8 cellular contexts compared by ENCODE assay signal in genomic region chr2:9629222-9630000, GRCh38. TPM values are rescaled to one million over a fixed set of nuclear protein-coding genes. Genes with fewer than 3 reads are reported as not detected.
A peak's percentile ranks its signal among the peaks of the same experiment; 100 is the strongest.
DNase-seq lines count a peak whose midpoint lies in the region; ATAC-seq and TF ChIP-seq lines count a peak whose summit lies in the region.

No MANE protein-coding gene starts in this region.

- peaks cover 39 to 56% (median 52%) of the 10 kb centered on the region in 3 donors for H3K4me1 Mint-ChIP-seq in naive B cell

- peak overlapping the region; percentile 74 for H3K27ac ChIP-seq in OCI-LY3 (ENCODE audit: low read length)
- H3K27ac ChIP-seq in effector memory CD4-positive, alpha-beta T cell (ENCODE audit: insufficient read depth, low read length, poor library complexity, severe bottlenecking) = peak overlapping the region; percentile 83

- H3K79me2 ChIP-seq in OCI-LY3 (ENCODE audit: low read length) = peaks cover 60% of the 10 kb centered on the region

- TF ChIP-seq CTCF in GM12875 (IDR thresholded peaks at IDR 0.05; ENCODE audit: borderline replicate concordance, insufficient read depth, low read depth, low read length) = no peak
- TF ChIP-seq CTCF in OCI-LY3 (IDR thresholded peaks at IDR 0.05; ENCODE audit: low read depth, low read length) = no peak
- no peak for TF ChIP-seq CTCF in omental fat pad (IDR thresholded peaks at IDR 0.05)

- ATAC-seq in naive B cell (ENCODE audit: low read depth in 2 of 2) = no peak
- ATAC-seq in omental fat pad (ENCODE audit: low FRiP score) = no peak
- no peak for ATAC-seq in HG02884 (IDR thresholded peaks at IDR 0.05; ENCODE audit: unreplicated experiment)

- H3K27me3 ChIP-seq in OCI-LY3 (ENCODE audit: low read depth, low read length) = peaks cover 15% of the 10 kb centered on the region
- no peaks in the 10 kb centered on the region for H3K27me3 ChIP-seq in effector memory CD4-positive, alpha-beta T cell (replicated peaks; ENCODE audit: control insufficient read depth, insufficient read depth, low read length, poor library complexity, severe bottlenecking)

- peak overlapping the region; percentile 88 to 96 (median 91) for H3K4me3 Mint-ChIP-seq in naive B cell

- H3K36me3 Mint-ChIP-seq in naive B cell = peaks cover 14 to 18% of the 10 kb centered on the region in 2 donors

- H3K4me3 ChIP-seq in GM12875 (ENCODE audit: low read depth, low read length) = peak overlapping the region; percentile 86
- H3K4me3 ChIP-seq in OCI-LY3 (ENCODE audit: low read length) = peak overlapping the region; percentile 97
- H3K4me3 ChIP-seq in effector memory CD4-positive, alpha-beta T cell (ENCODE audit: insufficient read depth, low read depth, low read length, poor library complexity, severe bottlenecking) = peak overlapping the region; percentile 82

- H3K27ac Mint-ChIP-seq in naive B cell = peak overlapping the region; percentile 94 to 97 (median 96)

- H3K4me2 ChIP-seq in OCI-LY3 (ENCODE audit: low read length) = peak overlapping the region; percentile 76

- no peak for DNase-seq in effector memory CD4-positive, alpha-beta T cell
- DNase-seq in naive B cell (no peak), foreskin melanocyte (no peak), HuH-7.5 (ENCODE audit: low spot score) (no peak), omental fat pad (ENCODE audit: low spot score) (no peak)

- H3K36me3 ChIP-seq in OCI-LY3 (replicated peaks; ENCODE audit: low read depth, low read length) = peaks cover 36% of the 10 kb centered on the region
- H3K36me3 ChIP-seq in effector memory CD4-positive, alpha-beta T cell (ENCODE audit: control insufficient read depth, insufficient read depth, low read length) = peaks cover 4% of the 10 kb centered on the region

- no peak overlapping the region for H2AFZ ChIP-seq in OCI-LY3 (ENCODE audit: low read depth, low read length)

- H3K9me3 ChIP-seq in OCI-LY3 (ENCODE audit: insufficient read depth, low read length) = no peaks in the 10 kb centered on the region
- H3K9me3 ChIP-seq in effector memory CD4-positive, alpha-beta T cell (ENCODE audit: control insufficient read depth, low read length) = no peaks in the 10 kb centered on the region

- H3K27me3 Mint-ChIP-seq in naive B cell = peaks cover 0 to 4% (median 0%) of the 10 kb centered on the region in 3 donors

- peaks cover 0 to 5% (median 4%) of the 10 kb centered on the region in 7 donors for H3K9me3 Mint-ChIP-seq in naive B cell

- H3K4me1 ChIP-seq in OCI-LY3 (ENCODE audit: low read length) = peaks cover 24% of the 10 kb centered on the region
- H3K4me1 ChIP-seq in effector memory CD4-positive, alpha-beta T cell (ENCODE audit: control insufficient read depth, insufficient read depth, low read length, poor library complexity, severe bottlenecking) = peaks cover 29% of the 10 kb centered on the region

- H3K9ac ChIP-seq in OCI-LY3 (ENCODE audit: low read length) = peak overlapping the region; percentile 92

- H4K20me1 ChIP-seq in OCI-LY3 (ENCODE audit: insufficient read depth, low read length) = peaks cover 45% of the 10 kb centered on the region

RNA-seq across cellular contexts. Expression of gene YWHAQ, which starts 1.4 kb away (rescaled TPM):
- polyA plus RNA-seq in naive B cell (ENCODE audit: low read depth in 6 of 6) = 100 to 1,000 TPM; 282 to 457 (median 344) TPM
- 100 to 1,000 TPM; 160 to 222 (median 168) TPM for total RNA-seq in omental fat pad
